8 cellular contexts compared by ENCODE assay signal in genomic region chr11:126210871-126211235, GRCh38. TPM values are rescaled to one million over a fixed set of nuclear protein-coding genes. Genes with fewer than 3 reads are reported as not detected.
DNase-seq lines count a peak whose midpoint lies in the region; ATAC-seq and TF ChIP-seq lines count a peak whose summit lies in the region.

No MANE protein-coding gene starts in this region.

- H3K4me1 Mint-ChIP-seq in brain: peaks cover 38% of the 10 kb centered on the region

- peaks cover 14% of the 10 kb centered on the region for H3K27me3 Mint-ChIP-seq in brain

- no peaks in the 10 kb centered on the region for H3K9me3 Mint-ChIP-seq in brain

- H3K4me3 Mint-ChIP-seq in brain: peak overlapping the region; percentile 93 to 99 (median 96)

- H3K36me3 Mint-ChIP-seq in brain: peaks cover 28% of the 10 kb centered on the region

- no peaks in the 10 kb centered on the region for H3K27me3 ChIP-seq in mesendoderm (ENCODE audit: insufficient read depth, low read length, poor library complexity)

- H3K56ac ChIP-seq in mesendoderm (ENCODE audit: low read length): peak overlapping the region; percentile 94

- H3K4me1 ChIP-seq in mesendoderm (ENCODE audit: control insufficient read depth, low read depth, low read length): no peaks in the 10 kb centered on the region

- intact Hi-C loops in sciatic nerve (cut with DNase I): loop anchor here (2.0 kb wide), 1 partner anchor 54 kb away; no protein-coding TSS in a partner anchor

- ATAC-seq in HG02642 (IDR thresholded peaks at IDR 0.05; ENCODE audit: poor library complexity, unreplicated experiment) (peak; percentile 0), sciatic nerve (no peak)

- peaks cover 2% of the 10 kb centered on the region for H3K36me3 ChIP-seq in mesendoderm (ENCODE audit: control insufficient read depth, insufficient read depth, low read length)

- no peak overlapping the region for H2BK15ac ChIP-seq in mesendoderm (replicated peaks; ENCODE audit: low read depth)

- TF ChIP-seq CTCF in 22Rv1 (IDR thresholded peaks at IDR 0.05) (no peak), brain (conservative IDR thresholded peaks at IDR 0.05) (no peak)

- H3K27ac Mint-ChIP-seq in brain: peak overlapping the region; percentile 84 to 99 (median 95)

- H2AK5ac ChIP-seq in mesendoderm (ENCODE audit: low read length): no peak overlapping the region

- H3K79me1 ChIP-seq in mesendoderm (ENCODE audit: low read length): peaks cover 12% of the 10 kb centered on the region

- H3K4ac ChIP-seq in mesendoderm (ENCODE audit: low read depth, low read length): peak overlapping the region; percentile 41

- H2BK120ac ChIP-seq in mesendoderm (ENCODE audit: low read depth, low read length): no peak overlapping the region

- H3K79me2 ChIP-seq in mesendoderm (ENCODE audit: control insufficient read depth, insufficient read depth, low read length): peaks cover 26% of the 10 kb centered on the region

- H3K23ac ChIP-seq in mesendoderm (ENCODE audit: low read length): no peak overlapping the region

- H2BK5ac ChIP-seq in mesendoderm (ENCODE audit: low read length): no peak overlapping the region

- no peak overlapping the region for H4K8ac ChIP-seq in mesendoderm (ENCODE audit: low read depth, low read length)

- H3K27ac ChIP-seq in 22Rv1 (peak overlapping the region; percentile 55), mesendoderm (ENCODE audit: low read depth, low read length) (no peak overlapping the region)

- no CpG with 5 or more reads among the region's 20 CpGs for WGBS in mesendoderm (ENCODE audit: extremely low coverage, insufficient coverage, low lambda C conversion rate)

- H3K9ac ChIP-seq in mesendoderm (ENCODE audit: low read length): peak overlapping the region; percentile 85

- H3K4me2 ChIP-seq in mesendoderm (ENCODE audit: low read length): peak overlapping the region; percentile 81

- DNase-seq in mesendoderm: no peak
- no peak for DNase-seq in NCI-H345 treated with DMSO at 0.1 percent for 48 hours (lab: John Stamatoyannopoulos, UW; ENCODE audit: unreplicated experiment)
- no peak for DNase-seq in NCI-H446 (lab: John Stamatoyannopoulos, UW)
- no peak for DNase-seq in iPS-NIHi11 (ENCODE audit: low spot score)
- no peak for DNase-seq in sciatic nerve (ENCODE audit: low spot score)

- no peak overlapping the region for H4K5ac ChIP-seq in mesendoderm (ENCODE audit: low read length)

- H3K4me3 ChIP-seq in mesendoderm (ENCODE audit: low read length): peak overlapping the region; percentile 88

- no peak overlapping the region for H3K18ac ChIP-seq in mesendoderm (ENCODE audit: low read length)

RNA-seq across cellular contexts. Expression of gene RPUSD4, which starts 0.6 kb away (rescaled TPM):
- 15.8 TPM for polyA plus RNA-seq in brain (ENCODE audit: insufficient read depth, low read depth, low replicate concordance)
- polyA plus RNA-seq in mesendoderm (2013, experiment 1 of 2): 28.2 TPM
- polyA plus RNA-seq in mesendoderm (2013, experiment 2 of 2): 28.0 TPM
- total RNA-seq in sciatic nerve: 21.0 TPM

RNA-seq across cellular contexts. Expression of gene FAM118B, which starts 0.7 kb away (rescaled TPM):
- 31.6 TPM for polyA plus RNA-seq in brain (ENCODE audit: insufficient read depth, low read depth, low replicate concordance)
- 27.5 TPM for polyA plus RNA-seq in mesendoderm (2013, experiment 1 of 2)
- polyA plus RNA-seq in mesendoderm (2013, experiment 2 of 2): 28.3 TPM
- 19.4 TPM for total RNA-seq in sciatic nerve

RNA-seq across cellular contexts. Expression of gene SRPRA, which starts 57.8 kb away (rescaled TPM):
- 111 TPM for polyA plus RNA-seq in brain (ENCODE audit: insufficient read depth, low read depth, low replicate concordance)
- 44.3 TPM for polyA plus RNA-seq in mesendoderm (2013, experiment 1 of 2)
- polyA plus RNA-seq in mesendoderm (2013, experiment 2 of 2): 42.1 TPM
- total RNA-seq in sciatic nerve: 80.4 TPM

RNA-seq across cellular contexts. Expression of gene FOXRED1, which starts 58.1 kb away (rescaled TPM):
- 53.2 TPM for polyA plus RNA-seq in brain (ENCODE audit: insufficient read depth, low read depth, low replicate concordance)
- 21.5 TPM for polyA plus RNA-seq in mesendoderm (2013, experiment 1 of 2)
- 22.1 TPM for polyA plus RNA-seq in mesendoderm (2013, experiment 2 of 2)
- total RNA-seq in sciatic nerve: 27.9 TPM
